Comparison of ENCODE assay signal across 25 cellular contexts in the genomic region with DNA sequence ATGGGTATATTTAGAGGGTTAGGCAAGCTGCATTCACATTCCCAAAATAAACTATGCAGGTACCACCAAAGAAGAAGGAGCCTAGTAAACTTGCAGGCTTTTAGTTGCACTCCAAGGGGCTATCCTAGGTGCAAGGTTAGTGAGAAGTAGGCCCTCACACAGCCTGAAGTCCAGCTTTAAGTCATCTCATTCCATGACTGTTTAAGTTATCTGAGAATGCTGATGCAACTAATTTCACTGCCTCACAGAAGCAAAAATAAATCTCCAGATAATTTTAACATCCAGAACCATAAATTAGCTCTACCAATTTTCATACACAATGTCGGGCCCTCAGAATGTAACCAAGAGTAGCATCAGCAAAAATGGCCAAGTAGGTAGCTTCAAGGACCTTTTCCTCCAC. TPM values are rescaled to one million over a fixed set of nuclear protein-coding genes. Genes with fewer than 3 reads are reported as not detected.
DNase-seq lines count a peak whose midpoint lies in the region; ATAC-seq, FAIRE-seq and TF ChIP-seq lines count a peak whose summit lies in the region.
"Had no signal": no experiment of that assay in that cellular context is flagged by ENCODE, and none has a peak within 500 bp of the region (broad histone marks: within the 10 kb centered on the region; RNA-seq: fewer than 3 reads in every experiment).

No MANE protein-coding gene starts in this region.

- no peak overlapping the region for H3K18ac ChIP-seq in H1 (ENCODE audit: extremely low read depth, low read length)

- 0 out of 2 replicates have a peak overlapping the region, but pooled peaks have one; percentile 14 for H3K27ac ChIP-seq in HUES6 (ENCODE audit: low read depth, low read length)
- H3K27ac ChIP-seq in H1 (ENCODE audit: low read depth, low read length) = no peak overlapping the region
- H3K27ac ChIP-seq in neural progenitor cell = peak overlapping the region; percentile 41
- H3K27ac ChIP-seq in uterus = no peak overlapping the region
- H3K27ac ChIP-seq: SJCRH30 had no signal

- H2AFZ ChIP-seq in H1 (ENCODE audit: low read length) (no peak overlapping the region), neural progenitor cell (replicated peaks) (no peak overlapping the region)

- no peak for TF ChIP-seq RAD21 in H1 (IDR thresholded peaks at IDR 0.05 in 1 of 2, conservative IDR thresholded peaks at IDR 0.05 in 1 of 2; ENCODE audit: low read depth in 2 of 2, low read length in 2 of 2)

- H3K4me2 ChIP-seq in H1 (ENCODE audit: insufficient read depth in 1 of 2, low read depth in 2 of 2, low read length in 2 of 2) = no peak overlapping the region
- H3K4me2 ChIP-seq in neural progenitor cell = no peak overlapping the region

- H3K27me3 Mint-ChIP-seq in activated CD4-positive, alpha-beta T cell treated with anti-CD3 and anti-CD28 coated beads, Interleukin-2, amount 10 ng/mL, durations not matched to agents 24 days and 14 days = no peaks in the 10 kb centered on the region
- no peaks in the 10 kb centered on the region for H3K27me3 Mint-ChIP-seq in activated CD4-positive, alpha-beta T cell treated with anti-CD3 and anti-CD28 coated beads for 36 hours
- no peaks in the 10 kb centered on the region for H3K27me3 Mint-ChIP-seq in neural progenitor cell (ENCODE audit: insufficient read depth, low read depth)
- H3K27me3 Mint-ChIP-seq: IgD-negative memory B cell had no signal

- no peak overlapping the region for H3K56ac ChIP-seq in H1 (replicated peaks; ENCODE audit: insufficient read length, low read depth, low read length)

- H2BK20ac ChIP-seq in H1 (ENCODE audit: low read length) = no peak overlapping the region

- no peak overlapping the region for H4K91ac ChIP-seq in H1 (replicated peaks; ENCODE audit: insufficient read length, low read length)

- H4K5ac ChIP-seq in H1 (ENCODE audit: insufficient read length, low read depth, low read length) = no peak overlapping the region

- TF ChIP-seq POLR2A in H1 (IDR thresholded peaks at IDR 0.05; ENCODE audit: control extremely low read depth in 1 of 2, low read depth in 2 of 2, low read length in 2 of 2) (no peak), uterus (IDR thresholded peaks at IDR 0.05) (no peak), erythroblast (IDR thresholded peaks at IDR 0.05; ENCODE audit: low read length) (no peak)

- H3K4me3 ChIP-seq in HUES6 (ENCODE audit: low read depth, low read length) = no peak overlapping the region
- no peak overlapping the region for H3K4me3 ChIP-seq in H1 (ENCODE audit: extremely low read depth in 1 of 4, insufficient read depth in 2 of 4, low read depth in 3 of 4, low read length in 4 of 4)
- no peak overlapping the region for H3K4me3 ChIP-seq in neural progenitor cell
- no peak overlapping the region for H3K4me3 ChIP-seq in uterus
- H3K4me3 ChIP-seq: GM12878, SJCRH30 had no signal

- H2BK5ac ChIP-seq in H1 (ENCODE audit: low read depth, low read length) = no peak overlapping the region

- H2BK12ac ChIP-seq in H1 (ENCODE audit: low read depth, low read length) = no peak overlapping the region

- intact Hi-C loops in activated CD4-positive, alpha-beta T cell treated with anti-CD3 and anti-CD28 coated beads, Interleukin-2, amount 10 ng/mL, durations not matched to agents 24 days and 14 days (cut with micrococcal nuclease) = no loop called here
- intact Hi-C loops in activated CD4-positive, alpha-beta T cell treated with anti-CD3 and anti-CD28 coated beads for 36 hours (cut with DNase I, micrococcal nuclease) = no loop called here
- intact Hi-C loops in uterus (cut with DNase I; ENCODE audit: low total_unique reads) = no loop called here

- H3K23ac ChIP-seq in H1 (ENCODE audit: insufficient read length) = no peak overlapping the region

- H3K36me3 ChIP-seq in HUES6 (ENCODE audit: control insufficient read depth, insufficient read depth, low read length) (peaks cover 53% of the 10 kb centered on the region), H1 (ENCODE audit: control insufficient read depth in 2 of 4, insufficient read depth in 4 of 4, low read length in 3 of 4) (peaks cover 6 to 37% (median 26%) of the 10 kb centered on the region in 4 experiments), neural progenitor cell (peaks cover 21% of the 10 kb centered on the region), uterus (no peaks in the 10 kb centered on the region)

- H3K4me3 Mint-ChIP-seq in activated CD4-positive, alpha-beta T cell treated with anti-CD3 and anti-CD28 coated beads, Interleukin-2, amount 10 ng/mL, durations not matched to agents 24 days and 14 days = no peak overlapping the region
- no peak overlapping the region for H3K4me3 Mint-ChIP-seq in activated CD4-positive, alpha-beta T cell treated with anti-CD3 and anti-CD28 coated beads for 36 hours
- H3K4me3 Mint-ChIP-seq in neural progenitor cell = no peak overlapping the region
- H3K4me3 Mint-ChIP-seq: CD8-positive, alpha-beta T cell; IgD-negative memory B cell had no signal

- H3K4me1 ChIP-seq in HUES6 (ENCODE audit: control insufficient read depth, insufficient read depth, low read length) = peaks cover 7% of the 10 kb centered on the region; the same call in 1 of the 2 replicates
- H3K4me1 ChIP-seq in H1 (replicated peaks in 1 of 4; ENCODE audit: control insufficient read depth in 3 of 4, insufficient read depth in 4 of 4, low read length in 3 of 4) = peaks cover 0 to 3% (median 0%) of the 10 kb centered on the region in 4 experiments; a peak in 1 of 7 replicates
- no peaks in the 10 kb centered on the region for H3K4me1 ChIP-seq in neural progenitor cell
- H3K4me1 ChIP-seq in uterus = no peaks in the 10 kb centered on the region
- H3K4me1 ChIP-seq: SJCRH30 had no signal

- H3K79me1 ChIP-seq in H1 (ENCODE audit: low read depth, low read length) = no peaks in the 10 kb centered on the region

- H3K9ac ChIP-seq in HUES6 (ENCODE audit: low read length) (no peak overlapping the region), H1 (replicated peaks in 1 of 4; ENCODE audit: extremely low read depth in 1 of 4, low read depth in 3 of 4, low read length in 3 of 4) (no peak overlapping the region), neural progenitor cell (no peak overlapping the region)

- H3K9me3 Mint-ChIP-seq in activated CD4-positive, alpha-beta T cell treated with anti-CD3 and anti-CD28 coated beads, Interleukin-2, amount 10 ng/mL, durations not matched to agents 24 days and 14 days = no peaks in the 10 kb centered on the region
- H3K9me3 Mint-ChIP-seq in activated CD4-positive, alpha-beta T cell treated with anti-CD3 and anti-CD28 coated beads for 36 hours (ENCODE audit: low read depth) = no peaks in the 10 kb centered on the region
- H3K9me3 Mint-ChIP-seq in neural progenitor cell = no peaks in the 10 kb centered on the region
- H3K9me3 Mint-ChIP-seq: IgD-negative memory B cell had no signal

- H3K36me3 Mint-ChIP-seq in activated CD4-positive, alpha-beta T cell treated with anti-CD3 and anti-CD28 coated beads, Interleukin-2, amount 10 ng/mL, durations not matched to agents 24 days and 14 days (ENCODE audit: low read depth) = peaks cover 37% of the 10 kb centered on the region
- peaks cover 35% of the 10 kb centered on the region for H3K36me3 Mint-ChIP-seq in activated CD4-positive, alpha-beta T cell treated with anti-CD3 and anti-CD28 coated beads for 36 hours (ENCODE audit: low read depth)
- H3K36me3 Mint-ChIP-seq in neural progenitor cell = peaks cover 29% of the 10 kb centered on the region
- H3K36me3 Mint-ChIP-seq: CD8-positive, alpha-beta T cell had no signal

- H3K79me2 ChIP-seq in H1 (ENCODE audit: control insufficient read depth in 1 of 2, insufficient read depth in 2 of 2, low read length in 2 of 2) (no peaks in the 10 kb centered on the region), neural progenitor cell (ENCODE audit: low read depth) (no peaks in the 10 kb centered on the region)

- H3K27me3 ChIP-seq in HUES6 (ENCODE audit: control insufficient read depth, insufficient read depth, low read length) (no peaks in the 10 kb centered on the region), H1 (replicated peaks in 1 of 4; ENCODE audit: control insufficient read depth in 3 of 4, extremely low read depth in 1 of 4, insufficient read depth in 3 of 4, low read length in 3 of 4) (no peaks in the 10 kb centered on the region), neural progenitor cell (no peaks in the 10 kb centered on the region), uterus (no peaks in the 10 kb centered on the region)
- H3K27me3 ChIP-seq: SJCRH30 had no signal

- no peak overlapping the region for H2AK5ac ChIP-seq in H1 (ENCODE audit: low read depth, low read length)

- no peak overlapping the region for H3K27ac Mint-ChIP-seq in activated CD4-positive, alpha-beta T cell treated with anti-CD3 and anti-CD28 coated beads, Interleukin-2, amount 10 ng/mL, durations not matched to agents 24 days and 14 days
- no peak overlapping the region for H3K27ac Mint-ChIP-seq in activated CD4-positive, alpha-beta T cell treated with anti-CD3 and anti-CD28 coated beads for 36 hours
- no peak overlapping the region for H3K27ac Mint-ChIP-seq in neural progenitor cell
- H3K27ac Mint-ChIP-seq: CD8-positive, alpha-beta T cell; IgD-negative memory B cell had no signal

- WGBS in H1 (ENCODE audit: extremely low coverage in 1 of 2, insufficient coverage in 1 of 2, insufficient read length in 1 of 2, insufficient replicate concordance in 2 of 2, low coverage in 1 of 2, low lambda C conversion rate in 2 of 2, missing lambda C conversion rate in 1 of 2), 2 experiments = 85% methylated on average over 1 of the region's 1 CpG; no CpG with 5 or more reads in 1 of the 2 experiments

- POLR2A ChIA-PET in activated CD4-positive, alpha-beta T cell treated with anti-CD3 and anti-CD28 coated beads for 36 hours (lab: Charles Lee) = no interaction called here
- POLR2A ChIA-PET in H1 (lab: Charles Lee; ENCODE audit: partially characterized antibody) = interaction anchor here (0.6 to 1.6 kb wide), 3 partner anchors 13 to 948 kb away, joined by 3 to 5 read pairs (median 4); no protein-coding TSS in a partner anchor

- H3K14ac ChIP-seq in H1 (ENCODE audit: insufficient read length) = no peak overlapping the region

- no peak overlapping the region for H3K4ac ChIP-seq in H1 (replicated peaks; ENCODE audit: insufficient read length, low read depth, low read length)

- H2BK120ac ChIP-seq in H1 (replicated peaks; ENCODE audit: low read depth, low read length) = no peak overlapping the region

- FAIRE-seq in H1 (lab: Jason Lieb, UNC) = no peak
- FAIRE-seq: GM12878, HTR-8/SVneo, RCC 7860 had no signal

- H3K9me3 ChIP-seq in HUES6 (ENCODE audit: control insufficient read depth, insufficient read depth, low read depth, low read length) (no peaks in the 10 kb centered on the region), H1 (ENCODE audit: insufficient read depth in 2 of 2, low read depth in 1 of 2, low read length in 1 of 2) (no peaks in the 10 kb centered on the region), neural progenitor cell (ENCODE audit: low read depth) (no peaks in the 10 kb centered on the region), uterus (no peaks in the 10 kb centered on the region)
- H3K9me3 ChIP-seq: SJCRH30 had no signal

- H3K4me1 Mint-ChIP-seq in activated CD4-positive, alpha-beta T cell treated with anti-CD3 and anti-CD28 coated beads, Interleukin-2, amount 10 ng/mL, durations not matched to agents 24 days and 14 days = no peaks in the 10 kb centered on the region
- H3K4me1 Mint-ChIP-seq in activated CD4-positive, alpha-beta T cell treated with anti-CD3 and anti-CD28 coated beads for 36 hours = no peaks in the 10 kb centered on the region
- H3K4me1 Mint-ChIP-seq in neural progenitor cell = no peaks in the 10 kb centered on the region

- no peak for TF ChIP-seq EP300 in H1 (IDR thresholded peaks at IDR 0.05; ENCODE audit: borderline replicate concordance in 1 of 2, low read depth in 2 of 2, low read length in 2 of 2)

- H2BK15ac ChIP-seq in H1 (ENCODE audit: low read length) = no peak overlapping the region

- DNase-seq in activated CD4-positive, alpha-beta T cell treated with anti-CD3 and anti-CD28 coated beads, Interleukin-2, amount 10 ng/mL, durations not matched to agents 24 days and 14 days = peak; percentile 41
- no peak for DNase-seq in activated CD4-positive, alpha-beta T cell treated with anti-CD3 and anti-CD28 coated beads for 36 hours
- DNase-seq in H1 (ENCODE audit: low read depth in 1 of 2, low spot score in 2 of 2) (no peak), neural progenitor cell (ENCODE audit: low spot score) (no peak), uterus (no peak), erythroblast (lab: John Stamatoyannopoulos, UW) (no peak), NCI-H69 (lab: John Stamatoyannopoulos, UW) (no peak)
- DNase-seq: 8988T; AML-193; C1 segment of cervical spinal cord; CD8-positive, alpha-beta T cell; DND-41; HCEC 1CT; Karpas-422; MV-4-11; NCI-H1694; NCI-H2081; NCI-H2171 treated with DMSO at 0.1 percent for 48 hours; NCI-H524 treated with DMSO at 0.1 percent for 48 hours; SJCRH30 had no signal

- TF ChIP-seq CTCF in H1 (IDR thresholded peaks at IDR 0.05; ENCODE audit: control extremely low read depth in 1 of 3, insufficient read depth in 1 of 3, low read depth in 1 of 3, low read length in 3 of 3) = no peak
- no peak for TF ChIP-seq CTCF in neural progenitor cell (IDR thresholded peaks at IDR 0.05)
- TF ChIP-seq CTCF in uterus (IDR thresholded peaks at IDR 0.05) = no peak

- no peak for ATAC-seq in activated CD4-positive, alpha-beta T cell treated with anti-CD3 and anti-CD28 coated beads for 36 hours
- ATAC-seq: CD8-positive, alpha-beta T cell; GM12878 had no signal

- H3K23me2 ChIP-seq in H1 (ENCODE audit: low read depth, low read length) = no peaks in the 10 kb centered on the region; the same call in 1 of the 2 replicates

- peaks cover 30% of the 10 kb centered on the region for H3F3A ChIP-seq in neural progenitor cell (ENCODE audit: low read depth)

- H4K8ac ChIP-seq in H1 (ENCODE audit: extremely low read depth, insufficient read depth, low read length) = no peak overlapping the region

- CTCF ChIA-PET in activated CD4-positive, alpha-beta T cell treated with anti-CD3 and anti-CD28 coated beads for 36 hours (lab: Charles Lee) = interaction anchor here (0.7 to 1.0 kb wide), 3 partner anchors 9 to 80 kb away, joined by 3 read pairs; no protein-coding TSS in a partner anchor
- CTCF ChIA-PET in H1 (lab: Charles Lee; ENCODE audit: partially characterized antibody) = interaction anchor here (0.6 to 1.4 kb wide), 2 partner anchors 11 to 1567 kb away, joined by 3 to 5 read pairs; no protein-coding TSS in a partner anchor

- H4K20me1 ChIP-seq in H1 (replicated peaks in 1 of 2; ENCODE audit: control insufficient read depth in 1 of 2, insufficient read depth in 2 of 2, low read length in 2 of 2) (no peaks in the 10 kb centered on the region), neural progenitor cell (ENCODE audit: low read depth) (no peaks in the 10 kb centered on the region)

RNA-seq across cellular contexts. Expression of a gene that starts 34.3 kb away (rescaled TPM):
- total RNA-seq in activated CD4-positive, alpha-beta T cell treated with anti-CD3 and anti-CD28 coated beads, Interleukin-2, amount 10 ng/mL, durations not matched to agents 24 days and 14 days = 0.19 and 0.31 TPM in 2 replicates
- total RNA-seq in activated CD4-positive, alpha-beta T cell treated with anti-CD3 and anti-CD28 coated beads for 36 hours = under 1 TPM in 1 of 2 experiments, not detected in 1; 0.11 TPM
- total RNA-seq in H1 (2021; fragmentation: NEBNext Ultra II Directional; extraction: Animal tissue kit (Norgen Biotek cat#: 25700)) = 1.5 and 1.7 TPM in 2 replicates
- polyA plus RNA-seq in H1 (2011; rRNA removed) = 0.56 and 0.86 TPM in 2 replicates
- 0.97 TPM for polyA plus RNA-seq in H1 (2011; cell fraction: cytosol; rRNA removed)
- polyA plus RNA-seq in H1 (2011; cell fraction: nucleus; rRNA removed) = 0.53 TPM
- 0.51 to 1.8 TPM (median 1.0 TPM) in 4 replicates for polyA plus RNA-seq in H1 (2012, experiment 1 of 2)
- polyA plus RNA-seq in H1 (2012, experiment 2 of 2) = 1.2 TPM
- polyA plus RNA-seq in H1 (2013, experiment 1 of 2) = 0.77 TPM
- polyA plus RNA-seq in H1 (2013, experiment 2 of 2) = 0.81 TPM
- polyA minus RNA-seq in H1 (2011; rRNA and poly(A)+ RNA removed) = not detected in 2 replicates
- polyA minus RNA-seq in H1 (2011; cell fraction: cytosol; rRNA and poly(A)+ RNA removed) = 0.88 TPM
- not detected for polyA minus RNA-seq in H1 (2011; cell fraction: nucleus; rRNA and poly(A)+ RNA removed)
- total RNA-seq in neural progenitor cell (ENCODE audit: low replicate concordance) = not detected in 2 replicates
- 10 to 100 TPM in 2 of 4 donors, 1 to 10 TPM in 2; 6.1 to 33.2 (median 12.4) TPM for total RNA-seq in uterus

Comparison
In these comparisons a context has a peak if more than half of its experiments do, and no peak if none do; other contexts are left out.
1. H3K27ac ChIP-seq: peak in HUES6 (single experiment) and neural progenitor cell (single experiment); none in H1 (single experiment) and uterus (0 of 2).